Comparison of ENCODE assay signal across 8 cellular contexts in genomic region chr3:149657796-149658443, GRCh38. TPM values are rescaled to one million over a fixed set of nuclear protein-coding genes. Genes with fewer than 3 reads are reported as not detected.
DNase-seq lines count a peak whose midpoint lies in the region; ATAC-seq and TF ChIP-seq lines count a peak whose summit lies in the region.

WWTR1 (minus strand) TSS chr3:149658025; CDS start chr3:149657306, 719 bp downstream.

- H2AFZ ChIP-seq in PC-9, result peak within 1 kb of the TSS; percentile 74

- POLR2A ChIA-PET in PC-9 (lab: Charles Lee; ENCODE audit: unreplicated experiment), result interaction anchor here (0.5 to 1.1 kb wide), 24 partner anchors 10 to 757 kb away, joined by 3 to 20 read pairs (median 4); partner anchors contain the start of gene COMMD2

- H3F3A ChIP-seq in PC-9 (ENCODE audit: insufficient read depth, low read depth), result peaks cover 23% of the 10 kb centered on the region; the same call in 1 of the 2 replicates

- peak; percentile 69 for ATAC-seq in GM19035 (IDR thresholded peaks at IDR 0.05; ENCODE audit: unreplicated experiment)
- ATAC-seq in HG03108 (IDR thresholded peaks at IDR 0.05; ENCODE audit: unreplicated experiment), result peak; percentile 61
- ATAC-seq in heart right ventricle, result peak; percentile 88 to 95 (median 92)

- BruUV-seq in PC-9 (replicated peaks; lab: Mats Ljungman, UMichigan), result no TSS peak

- H3K4me3 ChIP-seq in PC-9 (peak within 1 kb of the TSS; percentile 95), heart right ventricle (peak within 1 kb of the TSS; percentile 45 to 96 (median 87)), ovary (peak within 1 kb of the TSS; percentile 80)

- H3K4me1 ChIP-seq in PC-9 (replicated peaks; ENCODE audit: insufficient read depth) (peaks cover 53% of the 10 kb centered on the region), heart right ventricle (peaks cover 2 to 55% (median 46%) of the 10 kb centered on the region in 9 donors), ovary (ENCODE audit: insufficient read depth) (peaks cover 9% of the 10 kb centered on the region)

- H3K79me2 ChIP-seq in PC-9 (ENCODE audit: low read depth), result peaks cover 65% of the 10 kb centered on the region

- H3K27ac ChIP-seq in C4-2B (peak within 1 kb of the TSS; percentile 24), PC-9 (peak within 1 kb of the TSS; percentile 97), heart right ventricle (peak within 1 kb of the TSS; percentile 95 to 99 (median 98)), ovary (peak within 1 kb of the TSS; percentile 97 to 98)

- DNase-seq in PC-9, result peak; percentile 92 to 98
- DNase-seq in anterior cingulate cortex (lab: John Stamatoyannopoulos, UW), result peak in 56 of 58 donors; percentile 17 to 85 (median 69)
- DNase-seq in heart right ventricle, result peak; percentile 91 to 97
- DNase-seq in ovary, result peak; percentile 94 to 97 (median 96)
- DNase-seq in cerebellar nuclear complex (lab: John Stamatoyannopoulos, UW), result no peak

- H3K4me2 ChIP-seq in PC-9, result peak within 1 kb of the TSS; percentile 98

- WGBS in heart right ventricle, 2 donors, result 0 to 1% methylated on average over 46 of the region's 46 CpGs
- WGBS in ovary, 3 donors, result 0 to 1% (median 1%) methylated on average over 46 of the region's 46 CpGs

- H4K20me1 ChIP-seq in PC-9 (ENCODE audit: insufficient read depth), result peaks cover 3% of the 10 kb centered on the region; the same call in 1 of the 2 replicates

- H3K9me3 ChIP-seq in PC-9 (ENCODE audit: insufficient read depth, low read depth) (no peaks in the 10 kb centered on the region), heart right ventricle (no peaks in the 10 kb centered on the region), ovary (no peaks in the 10 kb centered on the region)

- intact Hi-C loops in PC-9 (cut with micrococcal nuclease; ENCODE audit: unreplicated experiment) (loop anchor here (1.0 to 5.0 kb wide), 8 partner anchors 59 to 271 kb away; partner anchors contain the start of genes COMMD2 and RNF13), heart right ventricle (cut with DNase I) (loop anchor here (2.0 to 10.0 kb wide), 14 partner anchors 41 to 133 kb away; no protein-coding TSS in a partner anchor), ovary (cut with DNase I) (loop anchor here (5.0 to 10.0 kb wide), 9 partner anchors 44 to 126 kb away; no protein-coding TSS in a partner anchor)

- peaks cover 22% of the 10 kb centered on the region; the same call in 1 of the 2 replicates for H3K36me3 ChIP-seq in PC-9 (ENCODE audit: low read depth)
- H3K36me3 ChIP-seq in heart right ventricle, result peaks cover 0 to 21% (median 0%) of the 10 kb centered on the region in 9 donors
- no peaks in the 10 kb centered on the region for H3K36me3 ChIP-seq in ovary

- TF ChIP-seq POLR2A in ovary (IDR thresholded peaks at IDR 0.05), result peak; percentile 91

- CTCF ChIA-PET in PC-9 (lab: Charles Lee), result interaction anchor here (1.0 to 1.8 kb wide), 3 partner anchors 59 to 89 kb away, joined by 4 to 11 read pairs (median 5); no protein-coding TSS in a partner anchor

- no peak for TF ChIP-seq EP300 in ovary (IDR thresholded peaks at IDR 0.05)

- no peak for TF ChIP-seq CTCF in C4-2B (conservative IDR thresholded peaks at IDR 0.05)
- 0 out of 2 replicates have a peak, but pooled peaks have one; percentile 15 for TF ChIP-seq CTCF in PC-9 (conservative IDR thresholded peaks at IDR 0.05)
- TF ChIP-seq CTCF in heart right ventricle (IDR thresholded peaks at IDR 0.05), result no peak
- no peak for TF ChIP-seq CTCF in ovary (IDR thresholded peaks at IDR 0.05)

- no peaks in the 10 kb centered on the region for H3K27me3 ChIP-seq in PC-9 (ENCODE audit: insufficient read depth, low read depth)
- peaks cover 0 to 58% (median 0%) of the 10 kb centered on the region in 7 donors for H3K27me3 ChIP-seq in heart right ventricle
- H3K27me3 ChIP-seq in ovary, result no peaks in the 10 kb centered on the region

- H3K9me2 ChIP-seq in PC-9 (ENCODE audit: insufficient read depth), result no peaks in the 10 kb centered on the region

RNA-seq across cellular contexts. Expression of gene WWTR1, which starts in this region (rescaled TPM):
- 73.5 and 85.3 TPM in 2 replicates for total RNA-seq in PC-9 (2021)
- 10 to 100 TPM; 30.3 to 78.6 (median 43.7) TPM for total RNA-seq in heart right ventricle
- polyA plus RNA-seq in heart right ventricle, result 10 to 100 TPM; 19.5 to 21.8 TPM
- total RNA-seq in ovary, result 100 to 1,000 TPM in 4 of 7 donors, 10 to 100 TPM in 3; 96.0 to 160 (median 112) TPM
- polyA plus RNA-seq in ovary, result 10 to 100 TPM; 65.4 to 87.4 TPM

Comparison
In these comparisons a context has a peak if more than half of its experiments do, and no peak if none do; other contexts are left out.
1. H3K27ac ChIP-seq: peak in every context shown above with its lines; median percentile 98 in heart right ventricle; 98 in ovary; 97 in PC-9; 24 in C4-2B.
2. DNase-seq: peak in PC-9 (2 of 2), anterior cingulate cortex (56 of 58), heart right ventricle (2 of 2) and ovary (5 of 5); none in cerebellar nuclear complex (0 of 2).
3. Peak in every context shown above with its lines, with median percentiles within 50 percentile points of each other: ATAC-seq and H3K4me3 ChIP-seq.